8 cellular contexts compared by ENCODE assay signal in genomic region chr9:22240619-22241018, GRCh38.
A peak's percentile ranks its signal among the peaks of the same experiment; 100 is the strongest.
DNase-seq lines count a peak whose midpoint lies in the region; ATAC-seq, FAIRE-seq and TF ChIP-seq lines count a peak whose summit lies in the region.

No MANE protein-coding gene starts in this region.

- RAD21 ChIA-PET in GM12878 (lab: Charles Lee; ENCODE audit: unreplicated experiment), result interaction anchor here (4.1 kb wide), 1 partner anchor 427 kb away, joined by 19 read pairs; no protein-coding TSS in a partner anchor

- TF ChIP-seq CTCF in AG10803 (conservative IDR thresholded peaks at IDR 0.05; ENCODE audit: low read length) (no peak), GM12878 (IDR thresholded peaks at IDR 0.05 in 2 of 3, conservative IDR thresholded peaks at IDR 0.05 in 1 of 3; ENCODE audit: control insufficient read depth in 2 of 3, extremely low read depth in 1 of 3, insufficient read depth in 1 of 3, low read depth in 3 of 3, low read length in 3 of 3) (no peak)

- TF ChIP-seq POLR2A in GM12878 (IDR thresholded peaks at IDR 0.05; ENCODE audit: low read depth, low read length), result no peak

- H3K9ac ChIP-seq in GM12878 (ENCODE audit: control insufficient read depth, insufficient read depth, low read length), result no peak overlapping the region

- peaks cover 0 to 7% of the 10 kb centered on the region in 2 experiments; a peak in 2 of 4 replicates for H3K27me3 ChIP-seq in GM12878 (replicated peaks in 1 of 2; ENCODE audit: control insufficient read depth in 2 of 2, insufficient read depth in 2 of 2, low read length in 1 of 2)

- no peaks in the 10 kb centered on the region for H3K36me3 ChIP-seq in GM12878 (ENCODE audit: control insufficient read depth in 2 of 2, insufficient read depth in 2 of 2, low read length in 1 of 2)

- H3K4me2 ChIP-seq in GM12878 (ENCODE audit: control insufficient read depth, insufficient read depth), result peak overlapping the region; percentile 34

- peak; percentile 45 for DNase-seq in AG10803 (ENCODE audit: low read depth)
- peak; percentile 25 for DNase-seq in GM12878 (ENCODE audit: low read depth, low spot score)
- DNase-seq in HK-2 (ENCODE audit: unreplicated experiment), result no peak
- DNase-seq in RKO (ENCODE audit: low spot score), result no peak
- DNase-seq in left lobe of liver (ENCODE audit: low spot score), result no peak
- no peak for DNase-seq in iPS-NIHi7 (ENCODE audit: extremely low spot score)

- POLR2A ChIA-PET in GM12878 (lab: Charles Lee), result no interaction called here

- no peak overlapping the region for H2AFZ ChIP-seq in GM12878 (ENCODE audit: control insufficient read depth, low read depth, low read length)

- H3K27ac ChIP-seq in GM12878 (ENCODE audit: control insufficient read depth, insufficient read depth), result no peak overlapping the region

- H4K20me1 ChIP-seq in GM12878 (ENCODE audit: control insufficient read depth, insufficient read depth), result no peaks in the 10 kb centered on the region

- TF ChIP-seq EP300 in GM12878 (IDR thresholded peaks at IDR 0.05; ENCODE audit: borderline replicate concordance in 1 of 2, control insufficient read depth in 1 of 2, low read depth in 2 of 2, low read length in 2 of 2), result peak; percentile 31 to 53; a peak in 3 of 4 replicates

- SMC1A ChIA-PET in GM12878 (lab: Charles Lee; ENCODE audit: uncharacterized antibody, unreplicated experiment), result interaction anchor here (0.7 to 3.3 kb wide), 4 partner anchors 22 to 435 kb away, joined by 4 to 31 read pairs (median 4); no protein-coding TSS in a partner anchor

- 0% methylated on average over 1 of the region's 1 CpG for WGBS in GM12878 (ENCODE audit: insufficient coverage, insufficient replicate concordance, low lambda C conversion rate, missing lambda C conversion rate)

- no peak for TF ChIP-seq RAD21 in GM12878 (IDR thresholded peaks at IDR 0.05; ENCODE audit: insufficient read depth, low read depth, low read length)

- intact Hi-C loops in GM12878 (cut with micrococcal nuclease; ENCODE audit: unreplicated experiment), result loop anchor here (10.0 kb wide), 1 partner anchor 136 kb away; no protein-coding TSS in a partner anchor

- no TSS peak for BruUV-seq in GM12878 (replicated peaks; lab: Mats Ljungman, UMichigan)

- H3K4me3 ChIP-seq in AG10803 (ENCODE audit: low read length) (no peak overlapping the region), GM12878 (no peak overlapping the region)

- CTCF ChIA-PET in GM12878 (lab: Yijun Ruan, JAX), result interaction anchor here (0.9 to 4.6 kb wide), 4 partner anchors 211 to 431 kb away, joined by 3 to 63 read pairs (median 8); no protein-coding TSS in a partner anchor

- ATAC-seq in GM19372 (IDR thresholded peaks at IDR 0.05; ENCODE audit: low read depth, unreplicated experiment) (peak; percentile 72), HG03159 (IDR thresholded peaks at IDR 0.05; ENCODE audit: unreplicated experiment) (peak; percentile 73), GM12878 (peak; percentile 83), left lobe of liver (no peak)

- FAIRE-seq in GM12878 (lab: Jason Lieb, UNC), result peak; percentile 13

- no peaks in the 10 kb centered on the region for H3K9me3 ChIP-seq in GM12878 (replicated peaks; ENCODE audit: control insufficient read depth, insufficient read depth, low read length)

- H3K79me2 ChIP-seq in GM12878 (ENCODE audit: control insufficient read depth, insufficient read depth, low read length), result no peaks in the 10 kb centered on the region

- in situ Hi-C loops in GM12878 (cut with MboI), result no loop called here

- peaks cover 19% of the 10 kb centered on the region for H3K4me1 ChIP-seq in GM12878 (ENCODE audit: control insufficient read depth, insufficient read depth, low read length)

TF ChIP-seq in GM12878, 131 proteins besides CTCF, POLR2A, EP300 and RAD21 (continues in another document):
- 0 out of 2 replicates have a peak, but pooled peaks have one; percentile 46 for TF ChIP-seq MTA3 (IDR thresholded peaks at IDR 0.05; ENCODE audit: borderline replicate concordance, low read length)
- 0 out of 2 replicates have a peak, but pooled peaks have one; percentile 42 for TF ChIP-seq ZNF384 (IDR thresholded peaks at IDR 0.05; ENCODE audit: borderline replicate concordance, low read depth, low read length)
- TF ChIP-seq TCF7 (IDR thresholded peaks at IDR 0.05; ENCODE audit: borderline replicate concordance), result no peak
- peak; percentile 53; the same call in 1 of the 2 replicates for TF ChIP-seq SREBF1 (IDR thresholded peaks at IDR 0.05; ENCODE audit: low read length)
- no peak for TF ChIP-seq ZNF274 (IDR thresholded peaks at IDR 0.05; ENCODE audit: insufficient read depth, insufficient read length)
- TF ChIP-seq ZNF24 (IDR thresholded peaks at IDR 0.05), result no peak
- peak; percentile 53 for TF ChIP-seq RELB (IDR thresholded peaks at IDR 0.05; ENCODE audit: low read depth)
- 0 out of 2 replicates have a peak, but pooled peaks have one; percentile 65 for TF ChIP-seq TBL1XR1 (IDR thresholded peaks at IDR 0.05; ENCODE audit: low read depth, low read length)
- 0 out of 2 replicates have a peak, but pooled peaks have one; percentile 25 for TF ChIP-seq RCOR1 (conservative IDR thresholded peaks at IDR 0.05; ENCODE audit: low read depth, low read length)
- 0 out of 2 replicates have a peak, but pooled peaks have one; percentile 23 for TF ChIP-seq BMI1 (IDR thresholded peaks at IDR 0.05; ENCODE audit: borderline replicate concordance)
- TF ChIP-seq IKZF2 (IDR thresholded peaks at IDR 0.05), result 0 out of 4 replicates have a peak, but pooled peaks of 1 of the 2 experiments have one; percentile 49
- no peak for TF ChIP-seq SUZ12 (IDR thresholded peaks at IDR 0.05; ENCODE audit: unreplicated experiment)
- TF ChIP-seq NR2F1 (conservative IDR thresholded peaks at IDR 0.05), result peak; percentile 58; the same call in 1 of the 2 replicates
- TF ChIP-seq BCL3 (IDR thresholded peaks at IDR 0.05; ENCODE audit: borderline replicate concordance, insufficient read depth, low read depth, low read length, poor library complexity, severe bottlenecking), result peak; percentile 81
- peak; percentile 88 for TF ChIP-seq IRF4 (IDR thresholded peaks at IDR 0.05; ENCODE audit: low read depth, low read length)
- no peak for TF ChIP-seq MYC (IDR thresholded peaks at IDR 0.05; ENCODE audit: insufficient read depth, insufficient read length, insufficient replicate concordance, low read length, severe bottlenecking)
- TF ChIP-seq CREM (IDR thresholded peaks at IDR 0.05; ENCODE audit: low read depth), result peak; percentile 24; the same call in 1 of the 2 replicates
- 0 out of 2 replicates have a peak, but pooled peaks have one; percentile 41 for TF ChIP-seq BCL11A (IDR thresholded peaks at IDR 0.05; ENCODE audit: low read depth, low read length)
- peak; percentile 88 for TF ChIP-seq MEF2B (IDR thresholded peaks at IDR 0.05; ENCODE audit: partially characterized antibody, poor library complexity, severe bottlenecking)
- TF ChIP-seq POU2F2 (IDR thresholded peaks at IDR 0.05; ENCODE audit: borderline replicate concordance, low read depth, low read length), result peak; percentile 52; the same call in 1 of the 3 replicates
- TF ChIP-seq EZH2 (IDR thresholded peaks at IDR 0.05; ENCODE audit: borderline replicate concordance, control insufficient read depth, low read depth, low read length), result no peak
- TF ChIP-seq JUNB (IDR thresholded peaks at IDR 0.05), result peak; percentile 93
- no peak for TF ChIP-seq TCF12 (IDR thresholded peaks at IDR 0.05; ENCODE audit: low read depth, low read length)
- TF ChIP-seq BRCA1 (IDR thresholded peaks at IDR 0.05; ENCODE audit: low read depth, low read length), result no peak
- 0 out of 2 replicates have a peak, but pooled peaks have one; percentile 20 for TF ChIP-seq IKZF1 (conservative IDR thresholded peaks at IDR 0.05)
- TF ChIP-seq ZNF217 (IDR thresholded peaks at IDR 0.05), result peak; percentile 97
- peak; percentile 78; the same call in 1 of the 2 replicates for TF ChIP-seq JUND (IDR thresholded peaks at IDR 0.05; ENCODE audit: low read depth, low read length)
- TF ChIP-seq MEF2A (IDR thresholded peaks at IDR 0.05; ENCODE audit: insufficient read depth, low read depth, low read length), result peak; percentile 93
- TF ChIP-seq NFIC (IDR thresholded peaks at IDR 0.05; ENCODE audit: low read depth, low read length), result peak; percentile 81

Comparison
In these comparisons a context has a peak if more than half of its experiments do, and no peak if none do; other contexts are left out.
1. DNase-seq: peak in AG10803 (single experiment) and GM12878 (single experiment); none in HK-2 (single experiment), RKO (single experiment), left lobe of liver (single experiment) and iPS-NIHi7 (single experiment).